Comparison of ENCODE assay signal across 19 cellular contexts in genomic region chr1:48019714-48020315, GRCh38. TPM values are rescaled to one million over a fixed set of nuclear protein-coding genes. Genes with fewer than 3 reads are reported as not detected.
DNase-seq lines count a peak whose midpoint lies in the region; ATAC-seq, FAIRE-seq and TF ChIP-seq lines count a peak whose summit lies in the region.
"Had no signal": no experiment of that assay in that cellular context is flagged by ENCODE, and none has a peak within 500 bp of the region (broad histone marks: within the 10 kb centered on the region; RNA-seq: fewer than 3 reads in every experiment).

No MANE protein-coding gene starts in this region.

- DNase-seq in RWPE1 (ENCODE audit: low spot score) (no peak), epithelial cell of prostate (ENCODE audit: low read depth, low spot score) (no peak), kidney (peak; percentile 75), NCI-H2227 treated with DMSO at 0.1 percent for 48 hours (lab: John Stamatoyannopoulos, UW) (no peak)
- no peak for DNase-seq in activated naive CD8-positive, alpha-beta T cell treated with anti-CD3 and anti-CD28 coated beads, Interleukin-2, amount 50 U/mL, for 24 hours
- DNase-seq in activated CD4-positive, alpha-beta T cell treated with anti-CD3 and anti-CD28 coated beads for 36 hours: no peak
- no peak for DNase-seq in activated effector memory CD4-positive, alpha-beta T cell treated with Interleukin-2 at 50 U/mL for 16 hours
- DNase-seq: activated CD8-positive, alpha-beta T cell treated with anti-CD3 and anti-CD28 coated beads, Interleukin-2, amount 10 ng/mL, durations not matched to agents 7 days and 5 days; CD4-positive, CD25-positive, alpha-beta regulatory T cell; KG1; NCI-H1417 treated with DMSO at 0.1 percent for 48 hours; NCI-H748 treated with DMSO at 0.1 percent for 48 hours; retina; SHP77; stimulated activated naive CD4-positive, alpha-beta T cell treated with Interleukin-2 at 50 U/mL for 16 hours had no signal

- intact Hi-C loops in kidney (cut with DNase I): no loop called here
- intact Hi-C loops in activated CD4-positive, alpha-beta T cell treated with anti-CD3 and anti-CD28 coated beads for 36 hours (cut with DNase I, micrococcal nuclease): no loop called here

- POLR2A ChIA-PET in RWPE1 (lab: Yijun Ruan, JAX; ENCODE audit: low non-redundant PET): no interaction called here
- POLR2A ChIA-PET in activated CD4-positive, alpha-beta T cell treated with anti-CD3 and anti-CD28 coated beads for 36 hours (lab: Charles Lee): no interaction called here

- H3K4me1 Mint-ChIP-seq in activated naive CD8-positive, alpha-beta T cell treated with anti-CD3 and anti-CD28 coated beads, Interleukin-2, amount 50 U/mL, for 24 hours: no peaks in the 10 kb centered on the region
- no peaks in the 10 kb centered on the region for H3K4me1 Mint-ChIP-seq in activated CD4-positive, alpha-beta T cell treated with anti-CD3 and anti-CD28 coated beads for 36 hours
- H3K4me1 Mint-ChIP-seq: CD4-positive, CD25-positive, alpha-beta regulatory T cell had no signal

- H3K9me3 ChIP-seq in kidney (ENCODE audit: control insufficient read depth in 1 of 2, low read length in 2 of 2) (no peaks in the 10 kb centered on the region), skeletal muscle tissue (ENCODE audit: control insufficient read depth in 3 of 3, low read length in 3 of 3) (no peaks in the 10 kb centered on the region)

- no peaks in the 10 kb centered on the region for H3K36me3 ChIP-seq in kidney (ENCODE audit: control insufficient read depth in 1 of 2, insufficient read depth in 2 of 2, low read length in 2 of 2)
- H3K36me3 ChIP-seq in skeletal muscle tissue (ENCODE audit: control insufficient read depth in 3 of 3, insufficient read depth in 3 of 3, low read length in 3 of 3): no peaks in the 10 kb centered on the region
- H3K36me3 ChIP-seq: cardiac muscle cell had no signal

- H3K27ac ChIP-seq in RWPE1: peak overlapping the region; percentile 92
- H3K27ac ChIP-seq in epithelial cell of prostate: peak overlapping the region; percentile 77
- no peak overlapping the region for H3K27ac ChIP-seq in kidney (ENCODE audit: low read depth in 2 of 2, low read length in 2 of 2)
- peak overlapping the region; percentile 52 for H3K27ac ChIP-seq in skeletal muscle tissue (ENCODE audit: low read depth, low read length)
- H3K27ac ChIP-seq: cardiac muscle cell had no signal

- H3K4me1 ChIP-seq in kidney (ENCODE audit: control insufficient read depth in 1 of 2, insufficient read depth in 1 of 2, low read depth in 1 of 2, low read length in 2 of 2) (peaks cover 0 to 2% of the 10 kb centered on the region in 2 donors), skeletal muscle tissue (ENCODE audit: control insufficient read depth in 3 of 3, insufficient read depth in 3 of 3, low read length in 3 of 3) (peaks cover 0 to 8% (median 3%) of the 10 kb centered on the region in 3 donors)

- TF ChIP-seq CTCF in RWPE1 (conservative IDR thresholded peaks at IDR 0.05; ENCODE audit: low read depth) (no peak), kidney (IDR thresholded peaks at IDR 0.05; ENCODE audit: borderline replicate concordance, extremely low read depth, insufficient read depth) (no peak)

- CTCF ChIA-PET in RWPE1 (lab: Yijun Ruan, JAX): interaction anchor here (0.5 to 1.9 kb wide), 5 partner anchors 13 to 605 kb away, joined by 3 to 8 read pairs (median 3); partner anchors contain the start of gene TRABD2B
- CTCF ChIA-PET in activated CD4-positive, alpha-beta T cell treated with anti-CD3 and anti-CD28 coated beads for 36 hours (lab: Charles Lee): interaction anchor here (0.6 kb wide), 2 partner anchors 11 to 282 kb away, joined by 3 read pairs; no protein-coding TSS in a partner anchor

- ATAC-seq in activated naive CD8-positive, alpha-beta T cell treated with anti-CD3 and anti-CD28 coated beads, Interleukin-2, amount 50 U/mL, for 24 hours: no peak
- no peak for ATAC-seq in activated CD4-positive, alpha-beta T cell treated with anti-CD3 and anti-CD28 coated beads for 36 hours
- ATAC-seq: activated CD8-positive, alpha-beta T cell treated with anti-CD3 and anti-CD28 coated beads, Interleukin-2, amount 10 ng/mL, durations not matched to agents 7 days and 5 days had no signal

- H3K4me3 Mint-ChIP-seq in activated naive CD8-positive, alpha-beta T cell treated with anti-CD3 and anti-CD28 coated beads, Interleukin-2, amount 50 U/mL, for 24 hours: no peak overlapping the region
- no peak overlapping the region for H3K4me3 Mint-ChIP-seq in activated CD4-positive, alpha-beta T cell treated with anti-CD3 and anti-CD28 coated beads for 36 hours
- H3K4me3 Mint-ChIP-seq: activated CD8-positive, alpha-beta T cell treated with anti-CD3 and anti-CD28 coated beads, Interleukin-2, amount 10 ng/mL, durations not matched to agents 7 days and 5 days; CD4-positive, CD25-positive, alpha-beta regulatory T cell had no signal

- no peaks in the 10 kb centered on the region for H3K9me3 Mint-ChIP-seq in activated naive CD8-positive, alpha-beta T cell treated with anti-CD3 and anti-CD28 coated beads, Interleukin-2, amount 50 U/mL, for 24 hours
- H3K9me3 Mint-ChIP-seq in activated CD4-positive, alpha-beta T cell treated with anti-CD3 and anti-CD28 coated beads for 36 hours (ENCODE audit: low read depth): no peaks in the 10 kb centered on the region

- H3K36me3 Mint-ChIP-seq in activated naive CD8-positive, alpha-beta T cell treated with anti-CD3 and anti-CD28 coated beads, Interleukin-2, amount 50 U/mL, for 24 hours (ENCODE audit: low read depth): no peaks in the 10 kb centered on the region
- H3K36me3 Mint-ChIP-seq in activated CD4-positive, alpha-beta T cell treated with anti-CD3 and anti-CD28 coated beads for 36 hours (ENCODE audit: low read depth): no peaks in the 10 kb centered on the region
- H3K36me3 Mint-ChIP-seq: CD4-positive, CD25-positive, alpha-beta regulatory T cell had no signal

- FAIRE-seq in kidney (lab: Jason Lieb, UNC): no peak
- FAIRE-seq: TTC549 had no signal

- no peak overlapping the region for H3K27ac Mint-ChIP-seq in activated naive CD8-positive, alpha-beta T cell treated with anti-CD3 and anti-CD28 coated beads, Interleukin-2, amount 50 U/mL, for 24 hours
- H3K27ac Mint-ChIP-seq in activated CD4-positive, alpha-beta T cell treated with anti-CD3 and anti-CD28 coated beads for 36 hours: no peak overlapping the region
- H3K27ac Mint-ChIP-seq: activated CD8-positive, alpha-beta T cell treated with anti-CD3 and anti-CD28 coated beads, Interleukin-2, amount 10 ng/mL, durations not matched to agents 7 days and 5 days; CD4-positive, CD25-positive, alpha-beta regulatory T cell had no signal

- H3K27me3 Mint-ChIP-seq in activated naive CD8-positive, alpha-beta T cell treated with anti-CD3 and anti-CD28 coated beads, Interleukin-2, amount 50 U/mL, for 24 hours: peaks cover 11% of the 10 kb centered on the region
- peaks cover 28% of the 10 kb centered on the region for H3K27me3 Mint-ChIP-seq in activated CD4-positive, alpha-beta T cell treated with anti-CD3 and anti-CD28 coated beads for 36 hours

- H3K4me3 ChIP-seq in kidney (ENCODE audit: low read length in 2 of 2) (no peak overlapping the region), skeletal muscle tissue (ENCODE audit: low read length in 3 of 3) (no peak overlapping the region)
- H3K4me3 ChIP-seq: cardiac muscle cell had no signal

- peaks cover 0 to 5% (median 0%) of the 10 kb centered on the region in 3 donors for H3K27me3 ChIP-seq in skeletal muscle tissue (ENCODE audit: control insufficient read depth in 3 of 3, insufficient read depth in 3 of 3, low read length in 3 of 3)
- H3K27me3 ChIP-seq: cardiac muscle cell had no signal

- no peak overlapping the region for H3K9ac ChIP-seq in kidney (ENCODE audit: low read length in 2 of 2)
- no peak overlapping the region for H3K9ac ChIP-seq in skeletal muscle tissue (ENCODE audit: low read depth in 1 of 3, low read length in 3 of 3)

RNA-seq across cellular contexts. Expression of gene TRABD2B, which starts 22.6 kb away (rescaled TPM):
- total RNA-seq in kidney: 62.0 TPM
- 19.8 TPM for polyA plus RNA-seq in kidney (ENCODE audit: insufficient read depth, low read depth, low replicate concordance)
- total RNA-seq in skeletal muscle tissue: 0.52 TPM
- not detected for total RNA-seq in activated CD4-positive, alpha-beta T cell treated with anti-CD3 and anti-CD28 coated beads for 36 hours
- total RNA-seq: activated CD8-positive, alpha-beta T cell treated with anti-CD3 and anti-CD28 coated beads, Interleukin-2, amount 10 ng/mL, durations not matched to agents 7 days and 5 days; CD4-positive, CD25-positive, alpha-beta regulatory T cell; myocyte had no signal
- polyA plus RNA-seq: CD4-positive, CD25-positive, alpha-beta regulatory T cell had no signal

Comparison
In these comparisons a context has a peak if more than half of its experiments do, and no peak if none do; other contexts are left out.
1. H3K27ac ChIP-seq: peak in RWPE1 (single experiment), epithelial cell of prostate (single experiment) and skeletal muscle tissue (single experiment); none in kidney (0 of 2).
2. RNA of gene TRABD2B, which starts 22.6 kb away (total RNA-seq): 62.0 TPM in kidney (single experiment); 0.52 TPM in skeletal muscle tissue (single experiment) and not detected in activated CD4-positive, alpha-beta T cell treated with anti-CD3 and anti-CD28 coated beads for 36 hours; every median in the first group is over 10 times any median in the second.